In the genomic region with DNA sequence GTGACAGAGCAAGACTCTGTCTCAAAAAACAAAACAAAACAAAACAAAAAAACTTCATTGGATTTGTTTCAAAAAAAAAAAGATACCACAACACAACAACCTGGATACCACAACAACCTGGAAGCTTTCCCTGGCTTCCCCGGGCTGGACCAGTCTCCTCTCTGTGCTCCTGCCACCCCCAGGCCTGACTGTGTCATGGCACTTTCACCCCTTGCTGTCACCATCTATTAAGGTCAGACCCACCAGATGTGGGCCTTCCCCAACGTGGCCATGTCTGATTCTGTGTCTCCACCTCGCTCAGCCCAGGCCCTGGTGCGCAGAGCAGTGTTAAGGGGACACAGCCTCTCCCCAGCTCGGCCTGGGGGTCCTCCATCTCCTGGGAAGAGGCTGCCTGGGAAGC, we compare ENCODE assay signal across 13 cellular contexts. TPM values are rescaled to one million over a fixed set of nuclear protein-coding genes. Genes with fewer than 3 reads are reported as not detected.
DNase-seq lines count a peak whose midpoint lies in the region; ATAC-seq, FAIRE-seq and TF ChIP-seq lines count a peak whose summit lies in the region.
"Had no signal": no experiment of that assay in that cellular context is flagged by ENCODE, and none has a peak within 500 bp of the region (broad histone marks: within the 10 kb centered on the region; RNA-seq: fewer than 3 reads in every experiment).

No MANE protein-coding gene starts in this region.

- H3K27me3 ChIP-seq in left ventricle myocardium inferior (ENCODE audit: low read depth) (no peaks in the 10 kb centered on the region), OCI-LY1 (ENCODE audit: insufficient read depth, low read length) (no peaks in the 10 kb centered on the region), foreskin keratinocyte (no peaks in the 10 kb centered on the region)
- H3K27me3 ChIP-seq: upper lobe of right lung had no signal

- H3K9me3 Mint-ChIP-seq in T-cell = no peaks in the 10 kb centered on the region
- H3K9me3 Mint-ChIP-seq: activated T-cell treated with anti-CD3 and anti-CD28 coated beads, Interleukin-2, amount 50 U/mL, for 72 hours had no signal

- H3K4me3 Mint-ChIP-seq in T-cell = no peak overlapping the region
- H3K4me3 Mint-ChIP-seq: activated T-cell treated with anti-CD3 and anti-CD28 coated beads, Interleukin-2, amount 50 U/mL, for 72 hours had no signal

- no peak overlapping the region for H3K27ac ChIP-seq in left ventricle myocardium inferior (replicated peaks)
- H3K27ac ChIP-seq in OCI-LY1 (ENCODE audit: low read depth, low read length, poor library complexity, severe bottlenecking) = no peak overlapping the region
- H3K27ac ChIP-seq in foreskin keratinocyte = no peak overlapping the region
- H3K27ac ChIP-seq: upper lobe of right lung had no signal

- H3K4me1 ChIP-seq in left ventricle myocardium inferior (no peaks in the 10 kb centered on the region), OCI-LY1 (ENCODE audit: insufficient read depth, low read length, severe bottlenecking) (no peaks in the 10 kb centered on the region), foreskin keratinocyte (peaks cover 6% of the 10 kb centered on the region)
- H3K4me1 ChIP-seq: upper lobe of right lung had no signal

- H4K20me1 ChIP-seq in OCI-LY1 (ENCODE audit: insufficient read depth, low read length) = no peaks in the 10 kb centered on the region

- POLR2A ChIA-PET in T-cell (lab: Charles Lee) = no interaction called here

- CTCF ChIA-PET in T-cell (lab: Charles Lee) = no interaction called here

- H2AFZ ChIP-seq in OCI-LY1 (ENCODE audit: low read length) = no peak overlapping the region

- no peaks in the 10 kb centered on the region for H3K79me2 ChIP-seq in OCI-LY1 (ENCODE audit: insufficient read depth, low read length)

- no peaks in the 10 kb centered on the region for H3K4me1 Mint-ChIP-seq in T-cell

- intact Hi-C loops in left ventricle myocardium inferior (cut with micrococcal nuclease) = no loop called here
- intact Hi-C loops in left cardiac atrium (cut with DNase I) = no loop called here

- ATAC-seq in left cardiac atrium = no peak
- ATAC-seq in foreskin keratinocyte = no peak
- no peak for ATAC-seq in T-cell (replicated peaks in 1 of 4)

- H3K9me3 ChIP-seq in left ventricle myocardium inferior (replicated peaks) (no peaks in the 10 kb centered on the region), OCI-LY1 (ENCODE audit: low read length) (no peaks in the 10 kb centered on the region)
- H3K9me3 ChIP-seq: upper lobe of right lung had no signal

- no peaks in the 10 kb centered on the region for H3F3A ChIP-seq in OCI-LY1 (ENCODE audit: insufficient read depth, low read length)

- H3K4me2 ChIP-seq in OCI-LY1 (ENCODE audit: low read length) = no peak overlapping the region

- no peak overlapping the region for H3K4me3 ChIP-seq in left ventricle myocardium inferior
- no peak overlapping the region for H3K4me3 ChIP-seq in OCI-LY1 (ENCODE audit: low read depth, low read length, poor library complexity, severe bottlenecking)
- H3K4me3 ChIP-seq: upper lobe of right lung had no signal

- FAIRE-seq in urothelium cell line (lab: Jason Lieb, UNC) (no peak), HTR-8/SVneo (lab: Jason Lieb, UNC) (no peak)
- FAIRE-seq: TTC549 had no signal

- H3K36me3 ChIP-seq in left ventricle myocardium inferior (no peaks in the 10 kb centered on the region), OCI-LY1 (ENCODE audit: insufficient read depth, low read length) (no peaks in the 10 kb centered on the region)
- H3K36me3 ChIP-seq: upper lobe of right lung had no signal

- peaks cover 0 to 1% of the 10 kb centered on the region in 2 donors for H3K27me3 Mint-ChIP-seq in T-cell

- TF ChIP-seq CTCF in left ventricle myocardium inferior (IDR thresholded peaks at IDR 0.05; ENCODE audit: borderline replicate concordance) (peak; percentile 40), OCI-LY1 (IDR thresholded peaks at IDR 0.05; ENCODE audit: low read length) (peak; percentile 24; the same call in 1 of the 2 replicates), foreskin keratinocyte (conservative IDR thresholded peaks at IDR 0.05) (peak; percentile 18)

- H3K9me2 ChIP-seq in OCI-LY1 (ENCODE audit: low read depth, low read length) = no peaks in the 10 kb centered on the region

- H3K36me3 Mint-ChIP-seq in T-cell = no peaks in the 10 kb centered on the region

- no peak overlapping the region for H3K9ac ChIP-seq in OCI-LY1 (ENCODE audit: low read length)

- H3K27ac Mint-ChIP-seq in T-cell = no peak overlapping the region
- H3K27ac Mint-ChIP-seq: activated T-cell treated with anti-CD3 and anti-CD28 coated beads, Interleukin-2, amount 50 U/mL, for 72 hours had no signal

- DNase-seq in left ventricle myocardium inferior (no peak), left cardiac atrium (no peak), foreskin keratinocyte (no peak), urothelium cell line (ENCODE audit: low spot score) (peak; percentile 36), activated gamma-delta T cell treated with Interleukin-2 at 50 U/mL for 16 hours (no peak), HTR-8/SVneo (ENCODE audit: insufficient read length, low spot score) (no peak), T-cell (no peak)
- DNase-seq: activated T-cell treated with anti-CD3 and anti-CD28 coated beads, Interleukin-2, amount 50 U/mL, for 72 hours; C1 segment of cervical spinal cord; central memory CD4-positive, alpha-beta T cell; upper lobe of right lung had no signal

RNA-seq across cellular contexts. Expression of gene ACOT11, which starts 28.3 kb away (rescaled TPM):
- total RNA-seq in left ventricle myocardium inferior = 64.8 TPM
- 10 to 100 TPM; 15.2 to 23.3 TPM for total RNA-seq in left cardiac atrium
- total RNA-seq in foreskin keratinocyte = 2.7 and 3.0 TPM in 2 replicates
- polyA plus RNA-seq in foreskin keratinocyte = 1.9 and 2.6 TPM in 2 replicates
- total RNA-seq in T-cell = 1 to 10 TPM in 2 of 5 donors, under 1 TPM in 3; 0.60 to 1.4 (median 0.93) TPM
